In the genomic region with DNA sequence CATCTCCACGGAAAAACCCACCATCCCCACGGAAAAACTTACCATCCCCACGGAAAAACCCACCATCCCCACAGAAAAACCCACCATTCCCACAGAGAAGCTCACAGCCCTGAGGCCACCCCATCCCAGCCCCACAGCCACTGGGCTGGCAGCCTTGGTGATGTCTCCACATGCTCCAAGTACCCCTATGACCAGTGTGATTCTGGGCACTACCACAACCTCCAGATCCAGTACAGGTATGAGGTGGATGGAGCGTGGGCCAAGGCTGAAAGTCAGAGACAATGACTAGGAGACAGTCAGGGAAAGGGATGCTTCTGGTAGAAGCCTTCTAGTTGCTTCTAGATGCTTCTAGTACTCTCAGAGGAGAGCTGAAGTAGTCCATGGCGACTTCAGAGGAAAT, we compare ENCODE assay signal across 1 cellular context.
TF ChIP-seq lines count a peak whose summit lies in the region.

No MANE protein-coding gene starts in this region.

TF ChIP-seq in K562, 482 proteins besides CTCF, POLR2A, EP300 and RAD21:
- TF ChIP-seq POU5F1 (IDR thresholded peaks at IDR 0.05; ENCODE audit: borderline replicate concordance, low read depth, low read length, partially characterized antibody): no peak
- peak; percentile 12; the same call in 1 of the 2 replicates for TF ChIP-seq SAFB (IDR thresholded peaks at IDR 0.05; ENCODE audit: borderline replicate concordance, low read depth, low read length)
- TF ChIP-seq ZBTB5 (IDR thresholded peaks at IDR 0.05): no peak
- no peak for TF ChIP-seq ZNF586 (CRISPR knock-in tag; conservative IDR thresholded peaks at IDR 0.05)
TF ChIP-seq in K562: peak in this region for 1.
